Comparison of ENCODE assay signal across 2 cellular contexts in the genomic region with DNA sequence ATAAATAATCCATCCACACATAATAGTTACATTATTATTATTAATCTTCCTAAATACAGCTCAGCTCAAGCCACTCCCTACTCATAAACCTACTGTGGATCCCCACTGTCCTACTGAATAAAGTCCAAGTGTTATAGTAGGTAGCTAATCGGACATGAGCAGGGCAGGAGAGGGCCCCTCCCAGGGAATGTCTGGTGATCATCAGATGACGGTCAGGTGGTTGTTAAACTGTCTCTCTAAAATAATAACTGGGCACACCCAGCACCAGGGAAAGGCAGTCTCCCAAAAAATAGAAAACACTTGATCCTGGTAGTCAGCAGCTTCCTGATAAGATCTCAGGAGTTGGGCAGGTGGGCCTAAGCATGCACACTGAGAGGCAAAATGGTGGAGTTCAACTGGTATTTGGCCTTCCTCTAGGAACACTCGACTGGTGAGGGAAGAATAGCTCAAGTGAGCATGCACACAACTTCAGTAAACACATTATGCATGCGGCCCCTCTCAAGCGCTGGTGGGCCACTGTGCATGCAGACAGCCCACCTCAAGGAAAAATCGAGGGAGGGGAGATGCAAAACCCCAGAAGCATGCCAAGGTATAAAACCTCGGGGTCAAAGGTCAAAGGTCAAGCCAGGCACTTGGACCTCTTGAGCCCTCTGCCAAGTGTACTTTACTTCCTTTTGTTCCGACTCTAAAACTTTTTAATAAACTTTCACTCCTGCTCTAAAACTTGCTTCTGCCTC.
TF ChIP-seq lines count a peak whose summit lies in the region.

No MANE protein-coding gene starts in this region.

TF ChIP-seq in IMR-90, 13 proteins besides CTCF, POLR2A, EP300 and RAD21 (continued from another document):
- TF ChIP-seq, protein P1, sequence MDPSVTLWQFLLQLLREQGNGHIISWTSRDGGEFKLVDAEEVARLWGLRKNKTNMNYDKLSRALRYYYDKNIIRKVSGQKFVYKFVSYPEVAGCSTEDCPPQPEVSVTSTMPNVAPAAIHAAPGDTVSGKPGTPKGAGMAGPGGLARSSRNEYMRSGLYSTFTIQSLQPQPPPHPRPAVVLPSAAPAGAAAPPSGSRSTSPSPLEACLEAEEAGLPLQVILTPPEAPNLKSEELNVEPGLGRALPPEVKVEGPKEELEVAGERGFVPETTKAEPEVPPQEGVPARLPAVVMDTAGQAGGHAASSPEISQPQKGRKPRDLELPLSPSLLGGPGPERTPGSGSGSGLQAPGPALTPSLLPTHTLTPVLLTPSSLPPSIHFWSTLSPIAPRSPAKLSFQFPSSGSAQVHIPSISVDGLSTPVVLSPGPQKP (IDR thresholded peaks at IDR 0.05; ENCODE audit: borderline replicate concordance, low read depth, low read length), result no peak
- TF ChIP-seq SMC3 (IDR thresholded peaks at IDR 0.05; ENCODE audit: low read depth, low read length), result no peak
- no peak for TF ChIP-seq CHD1 (IDR thresholded peaks at IDR 0.05; ENCODE audit: low read depth, low read length)
- no peak for TF ChIP-seq CEBPB (IDR thresholded peaks at IDR 0.05; ENCODE audit: low read depth, low read length)
- no peak for TF ChIP-seq MAFK (IDR thresholded peaks at IDR 0.05; ENCODE audit: low read depth, low read length)
- no peak for TF ChIP-seq MAZ (IDR thresholded peaks at IDR 0.05; ENCODE audit: borderline replicate concordance, low read depth, low read length)
- TF ChIP-seq BHLHE40 (IDR thresholded peaks at IDR 0.05; ENCODE audit: low read depth, low read length), result no peak
- no peak for TF ChIP-seq FOS (IDR thresholded peaks at IDR 0.05; ENCODE audit: low read depth, low read length)
- TF ChIP-seq RFX5 (IDR thresholded peaks at IDR 0.05; ENCODE audit: low read depth, low read length), result no peak
- TF ChIP-seq USF2 (IDR thresholded peaks at IDR 0.05; ENCODE audit: low read depth, low read length), result no peak
- TF ChIP-seq MXI1 (IDR thresholded peaks at IDR 0.05; ENCODE audit: borderline replicate concordance, low read depth, low read length), result no peak

TF ChIP-seq in liver, 16 proteins besides CTCF, POLR2A, EP300 and RAD21:
- TF ChIP-seq, protein P2, sequence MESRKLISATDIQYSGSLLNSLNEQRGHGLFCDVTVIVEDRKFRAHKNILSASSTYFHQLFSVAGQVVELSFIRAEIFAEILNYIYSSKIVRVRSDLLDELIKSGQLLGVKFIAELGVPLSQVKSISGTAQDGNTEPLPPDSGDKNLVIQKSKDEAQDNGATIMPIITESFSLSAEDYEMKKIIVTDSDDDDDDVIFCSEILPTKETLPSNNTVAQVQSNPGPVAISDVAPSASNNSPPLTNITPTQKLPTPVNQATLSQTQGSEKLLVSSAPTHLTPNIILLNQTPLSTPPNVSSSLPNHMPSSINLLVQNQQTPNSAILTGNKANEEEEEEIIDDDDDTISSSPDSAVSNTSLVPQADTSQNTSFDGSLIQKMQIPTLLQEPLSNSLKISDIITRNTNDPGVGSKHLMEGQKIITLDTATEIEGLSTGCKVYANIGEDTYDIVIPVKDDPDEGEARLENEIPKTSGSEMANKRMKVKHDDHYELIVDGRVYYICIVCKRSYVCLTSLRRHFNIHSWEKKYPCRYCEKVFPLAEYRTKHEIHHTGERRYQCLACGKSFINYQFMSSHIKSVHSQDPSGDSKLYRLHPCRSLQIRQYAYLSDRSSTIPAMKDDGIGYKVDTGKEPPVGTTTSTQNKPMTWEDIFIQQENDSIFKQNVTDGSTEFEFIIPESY (IDR thresholded peaks at IDR 0.05), result no peak
- TF ChIP-seq NR2F2 (IDR thresholded peaks at IDR 0.05), result peak; percentile 92
